8 cellular contexts compared by ENCODE assay signal in genomic region chr18:77820472-77820871, GRCh38.
"Had no signal": no experiment of that assay in that cellular context is flagged by ENCODE, and none has a peak within 500 bp of the region (broad histone marks: within the 10 kb centered on the region; RNA-seq: fewer than 3 reads in every experiment).

No MANE protein-coding gene starts in this region.

- ATAC-seq: GM23338, K562 had no signal

- FAIRE-seq: H1, H54, HTR-8/SVneo, K562 had no signal

- H2AFZ ChIP-seq: GM23338 had no signal

- H3K4me2 ChIP-seq: GM23338 had no signal

- H3K4me1 Mint-ChIP-seq: GM23338 had no signal

- H3K4me3 ChIP-seq: GM23338, K562 had no signal

- H3K27ac Mint-ChIP-seq: GM23338 had no signal

- DNase-seq: HCEC 1CT, IMR-90, KG1 had no signal

- H3K4me3 Mint-ChIP-seq: GM23338 had no signal
